21 cellular contexts compared by ENCODE assay signal in genomic region chr12:92619730-92620684, GRCh38.
DNase-seq lines count a peak whose midpoint lies in the region; ATAC-seq, FAIRE-seq and TF ChIP-seq lines count a peak whose summit lies in the region.
"Had no signal": no experiment of that assay in that cellular context is flagged by ENCODE, and none has a peak within 500 bp of the region (broad histone marks: within the 10 kb centered on the region; RNA-seq: fewer than 3 reads in every experiment).

No MANE protein-coding gene starts in this region.

- H3K36me3 ChIP-seq in RWPE2 (ENCODE audit: low read depth) (no peaks in the 10 kb centered on the region), pancreas (no peaks in the 10 kb centered on the region)

- no peaks in the 10 kb centered on the region for H3K9me3 Mint-ChIP-seq in activated naive CD4-positive, alpha-beta T cell treated with anti-CD3 and anti-CD28 coated beads, Interleukin-2, amount 50 U/mL, for 24 hours
- peaks cover 5 to 21% of the 10 kb centered on the region in 2 donors for H3K9me3 Mint-ChIP-seq in activated naive CD4-positive, alpha-beta T cell treated with anti-CD3 and anti-CD28 coated beads, Interleukin-2, amount 50 U/mL, for 72 hours
- H3K9me3 Mint-ChIP-seq: T-helper 2 cell treated with Interferon-gamma antibody and Interleukin-4, amounts not matched to agents 5 μg/mL and 100 μg/mL, for 36 hours had no signal

- H3K4me3 Mint-ChIP-seq in activated naive CD4-positive, alpha-beta T cell treated with anti-CD3 and anti-CD28 coated beads, Interleukin-2, amount 50 U/mL, for 24 hours = no peak overlapping the region
- H3K4me3 Mint-ChIP-seq: activated B cell treated with CpG ODN at 0.5 μM for 24 hours; activated CD4-positive, alpha-beta memory T cell treated with anti-CD3 and anti-CD28 coated beads for 36 hours; CD14-positive monocyte; neural crest cell; T-helper 2 cell treated with Interferon-gamma antibody and Interleukin-4, amounts not matched to agents 5 μg/mL and 100 μg/mL, for 36 hours had no signal

- peak overlapping the region; percentile 32 for H3K27ac Mint-ChIP-seq in activated naive CD4-positive, alpha-beta T cell treated with anti-CD3 and anti-CD28 coated beads, Interleukin-2, amount 50 U/mL, for 24 hours
- H3K27ac Mint-ChIP-seq in activated naive CD4-positive, alpha-beta T cell treated with anti-CD3 and anti-CD28 coated beads, Interleukin-2, amount 50 U/mL, for 72 hours = no peak overlapping the region
- H3K27ac Mint-ChIP-seq: activated B cell treated with CpG ODN at 0.5 μM for 24 hours; activated CD4-positive, alpha-beta memory T cell treated with anti-CD3 and anti-CD28 coated beads for 36 hours; T-helper 2 cell treated with Interferon-gamma antibody and Interleukin-4, amounts not matched to agents 5 μg/mL and 100 μg/mL, for 36 hours had no signal

- DNase-seq in activated naive CD4-positive, alpha-beta T cell treated with anti-CD3 and anti-CD28 coated beads, Interleukin-2, amount 50 U/mL, for 72 hours (ENCODE audit: low spot score in 2 of 2) = no peak
- DNase-seq in RWPE2 (ENCODE audit: low spot score) = no peak
- DNase-seq in foreskin fibroblast = peak; percentile 47 to 69
- DNase-seq in NCI-H1436 treated with DMSO at 0.1 percent for 48 hours (lab: John Stamatoyannopoulos, UW) = no peak
- no peak for DNase-seq in pancreas
- DNase-seq in NCI-H524 treated with DMSO at 0.1 percent for 48 hours (lab: John Stamatoyannopoulos, UW) = no peak
- DNase-seq in stimulated activated CD4-positive, alpha-beta T cell treated with anti-CD3 and anti-CD28 coated beads, Interleukin-4, amount 100 ng/mL, for 1 hour = no peak
- DNase-seq: activated B cell treated with CpG ODN at 0.5 μM for 24 hours; activated CD4-positive, alpha-beta memory T cell treated with anti-CD3 and anti-CD28 coated beads for 36 hours; activated naive CD4-positive, alpha-beta T cell; activated T-cell treated with anti-CD3 and anti-CD28 coated beads, Interleukin-2, amount 50 U/mL, for 1 hour; aorta; DMS153; KBM-7; NCI-H2029; NCI-H446 treated with DMSO at 0.1 percent for 48 hours had no signal

- no peaks in the 10 kb centered on the region for H3K4me1 Mint-ChIP-seq in activated naive CD4-positive, alpha-beta T cell treated with anti-CD3 and anti-CD28 coated beads, Interleukin-2, amount 50 U/mL, for 24 hours
- H3K4me1 Mint-ChIP-seq: activated B cell treated with CpG ODN at 0.5 μM for 24 hours, neural crest cell had no signal

- no peak for TF ChIP-seq CTCF in RWPE2 (IDR thresholded peaks at IDR 0.05; ENCODE audit: poor library complexity, severe bottlenecking)
- no peak for TF ChIP-seq CTCF in foreskin fibroblast (IDR thresholded peaks at IDR 0.05; ENCODE audit: low read depth, low read length)
- no peak for TF ChIP-seq CTCF in pancreas (IDR thresholded peaks at IDR 0.05)

- H3K4me1 ChIP-seq in RWPE2 (ENCODE audit: insufficient read depth, poor library complexity, severe bottlenecking) = peaks cover 61% of the 10 kb centered on the region
- H3K4me1 ChIP-seq in pancreas = no peaks in the 10 kb centered on the region

- H3K27ac ChIP-seq in RWPE2 (ENCODE audit: poor library complexity, severe bottlenecking) (peak overlapping the region; percentile 94), pancreas (no peak overlapping the region)

- peaks cover 4% of the 10 kb centered on the region for H3K36me3 Mint-ChIP-seq in activated naive CD4-positive, alpha-beta T cell treated with anti-CD3 and anti-CD28 coated beads, Interleukin-2, amount 50 U/mL, for 24 hours
- H3K36me3 Mint-ChIP-seq in activated naive CD4-positive, alpha-beta T cell treated with anti-CD3 and anti-CD28 coated beads, Interleukin-2, amount 50 U/mL, for 72 hours = peaks cover 5 to 6% of the 10 kb centered on the region in 2 donors
- H3K36me3 Mint-ChIP-seq: activated CD4-positive, alpha-beta memory T cell treated with anti-CD3 and anti-CD28 coated beads for 36 hours; CD14-positive monocyte had no signal

- WGBS in pancreas, 2 donors = 67 to 68% methylated on average over 8 of the region's 8 CpGs

- intact Hi-C loops in pancreas (cut with DNase I) = no loop called here

- H3K9me3 ChIP-seq in RWPE2 (ENCODE audit: severe bottlenecking) = no peaks in the 10 kb centered on the region
- H3K9me3 ChIP-seq in pancreas = no peaks in the 10 kb centered on the region

- H3K4me3 ChIP-seq in RWPE2 (ENCODE audit: severe bottlenecking) = no peak overlapping the region
- no peak overlapping the region for H3K4me3 ChIP-seq in foreskin fibroblast (ENCODE audit: low read depth in 1 of 2, low read length in 2 of 2)
- no peak overlapping the region for H3K4me3 ChIP-seq in pancreas

- no peak for ATAC-seq in activated naive CD4-positive, alpha-beta T cell treated with anti-CD3 and anti-CD28 coated beads, Interleukin-2, amount 50 U/mL, for 72 hours
- ATAC-seq in RWPE2 (ENCODE audit: low read depth) (peak; percentile 52), pancreas (no peak)

- H3K27me3 Mint-ChIP-seq in activated naive CD4-positive, alpha-beta T cell treated with anti-CD3 and anti-CD28 coated beads, Interleukin-2, amount 50 U/mL, for 24 hours = no peaks in the 10 kb centered on the region
- H3K27me3 Mint-ChIP-seq: activated B cell treated with CpG ODN at 0.5 μM for 24 hours; activated CD4-positive, alpha-beta memory T cell treated with anti-CD3 and anti-CD28 coated beads for 36 hours had no signal

- H3K27me3 ChIP-seq in RWPE2 (ENCODE audit: insufficient read depth, poor library complexity, severe bottlenecking) = no peaks in the 10 kb centered on the region
- no peaks in the 10 kb centered on the region for H3K27me3 ChIP-seq in pancreas

- no peak for FAIRE-seq in pancreas (lab: Jason Lieb, UNC)
- FAIRE-seq: urothelium cell line had no signal

Comparison
In these comparisons a context has a peak if more than half of its experiments do, and no peak if none do; other contexts are left out.
1. DNase-seq: peak in foreskin fibroblast (2 of 2); none in activated naive CD4-positive, alpha-beta T cell treated with anti-CD3 and anti-CD28 coated beads, Interleukin-2, amount 50 U/mL, for 72 hours (0 of 2), RWPE2 (single experiment), NCI-H1436 treated with DMSO at 0.1 percent for 48 hours (single experiment), pancreas (0 of 6), NCI-H524 treated with DMSO at 0.1 percent for 48 hours (single experiment) and stimulated activated CD4-positive, alpha-beta T cell treated with anti-CD3 and anti-CD28 coated beads, Interleukin-4, amount 100 ng/mL, for 1 hour (single experiment).